25 cellular contexts compared by ENCODE assay signal in the genomic region with DNA sequence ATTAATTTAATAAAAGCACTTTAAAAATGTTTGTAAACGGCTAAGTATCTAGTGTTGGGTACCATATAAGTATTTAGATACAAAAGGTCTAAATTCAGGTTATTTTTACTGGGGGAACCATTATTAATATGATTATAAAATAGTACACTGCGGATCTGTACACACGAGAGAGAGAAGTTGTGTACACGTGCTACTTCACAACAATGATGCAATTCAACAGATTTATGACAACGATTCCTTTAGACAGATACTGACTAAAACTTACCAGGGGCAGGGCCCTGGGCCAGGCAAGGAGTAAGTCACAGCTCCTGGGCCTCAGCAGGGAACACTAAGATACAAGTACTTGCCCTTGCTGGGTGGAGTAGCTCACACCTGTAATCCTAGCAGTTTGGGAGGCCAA. TPM values are rescaled to one million over a fixed set of nuclear protein-coding genes. Genes with fewer than 3 reads are reported as not detected.
"Had no signal": no experiment of that assay in that cellular context is flagged by ENCODE, and none has a peak within 500 bp of the region (broad histone marks: within the 10 kb centered on the region; RNA-seq: fewer than 3 reads in every experiment).

No MANE protein-coding gene starts in this region.

- H3K4me1 ChIP-seq: left lung, pancreas, prostate gland, tibial artery, uterus had no signal

- H3K9me3 ChIP-seq: left lung, lower lobe of right lung, pancreas, prostate gland, sigmoid colon, suprapubic skin, thoracic aorta, tibial artery, uterus had no signal

- DNase-seq: kidney glomerular epithelial cell; left cardiac atrium; left lung; lower lobe of right lung; mammary epithelial cell; mesenchymal stem cell; naive thymus-derived CD8-positive, alpha-beta T cell; nucleus accumbens; pancreas; retina; right cardiac atrium; sigmoid colon; small intestine; spleen; stimulated activated CD4-positive, alpha-beta T cell treated with anti-CD3 and anti-CD28 coated beads, Interleukin-4, amount 100 ng/mL, for 24 hours; stimulated activated naive CD4-positive, alpha-beta T cell; tibial artery; uterus had no signal

- H3K27ac ChIP-seq: left lung, lower lobe of right lung, pancreas, prostate gland, sigmoid colon, spleen, suprapubic skin, thoracic aorta, tibial artery, uterus had no signal

- H3K36me3 ChIP-seq: left lung, lower lobe of right lung, pancreas, prostate gland, sigmoid colon, spleen, suprapubic skin, thoracic aorta, tibial artery, uterus had no signal

- ATAC-seq: left cardiac atrium; left lung; lower lobe of right lung; naive thymus-derived CD8-positive, alpha-beta T cell; pancreas; right cardiac atrium; stimulated activated effector memory CD8-positive, alpha-beta T cell treated with anti-CD3 and anti-CD28 coated beads, Interleukin-12 subunit alpha, Interleukin-12 subunit beta, amount 100 ng/mL, for 72 hours had no signal

- H3K4me3 ChIP-seq: left lung, lower lobe of right lung, pancreas, prostate gland, sigmoid colon, spleen, suprapubic skin, thoracic aorta, tibial artery, uterus had no signal

- H3K27me3 ChIP-seq: left lung, pancreas, sigmoid colon, suprapubic skin, tibial artery, uterus had no signal

RNA-seq across cellular contexts. Expression of a gene that starts 29.1 kb away (rescaled TPM):
- total RNA-seq: left cardiac atrium, liver, lower lobe of right lung, mammary epithelial cell, mucosa of gallbladder, osteoblast, pancreas, right cardiac atrium, suprapubic skin, thoracic aorta had no signal
